12 cellular contexts compared by ENCODE assay signal in genomic region chr2:156338578-156338977, GRCh38. TPM values are rescaled to one million over a fixed set of nuclear protein-coding genes. Genes with fewer than 3 reads are reported as not detected.
DNase-seq lines count a peak whose midpoint lies in the region; ATAC-seq, FAIRE-seq and TF ChIP-seq lines count a peak whose summit lies in the region.
"Had no signal": no experiment of that assay in that cellular context is flagged by ENCODE, and none has a peak within 500 bp of the region (broad histone marks: within the 10 kb centered on the region; RNA-seq: fewer than 3 reads in every experiment).

No MANE protein-coding gene starts in this region.

- TF ChIP-seq POLR2A in A549 (IDR thresholded peaks at IDR 0.05; ENCODE audit: low read length): no peak

- FAIRE-seq in A549 (lab: Jason Lieb, UNC): no peak
- FAIRE-seq: TTC549 had no signal

- no peak for ATAC-seq in A549
- no peak for ATAC-seq in activated T-helper 17 cell treated with anti-CD3 and anti-CD28 coated beads, Interleukin-2, amount 50 U/mL, for 72 hours (replicated peaks)
- ATAC-seq in GM21723 (IDR thresholded peaks at IDR 0.05; ENCODE audit: unreplicated experiment): no peak

- peak overlapping the region; percentile 97 for H3K4me3 Mint-ChIP-seq in activated T-helper 17 cell treated with anti-CD3 and anti-CD28 coated beads, Interleukin-2, amount 50 U/mL, for 72 hours
- H3K4me3 Mint-ChIP-seq in T-helper 2 cell treated with Interferon-gamma antibody and Interleukin-4, amounts not matched to agents 5 μg/mL and 100 μg/mL, for 36 hours: no peak overlapping the region
- H3K4me3 Mint-ChIP-seq: nephron progenitor cell had no signal

- H3K9me3 Mint-ChIP-seq in activated T-helper 17 cell treated with anti-CD3 and anti-CD28 coated beads, Interleukin-2, amount 50 U/mL, for 72 hours: no peaks in the 10 kb centered on the region
- H3K9me3 Mint-ChIP-seq in T-helper 2 cell treated with Interferon-gamma antibody and Interleukin-4, amounts not matched to agents 5 μg/mL and 100 μg/mL, for 36 hours: no peaks in the 10 kb centered on the region
- H3K9me3 Mint-ChIP-seq: nephron progenitor cell had no signal

- WGBS in A549 (ENCODE audit: missing lambda C conversion rate): 6% methylated on average over 2 of the region's 2 CpGs

- peak overlapping the region; percentile 88 for H3K4me2 ChIP-seq in A549

- H3K4me1 Mint-ChIP-seq in activated T-helper 17 cell treated with anti-CD3 and anti-CD28 coated beads, Interleukin-2, amount 50 U/mL, for 72 hours: peaks cover 15% of the 10 kb centered on the region
- H3K4me1 Mint-ChIP-seq in T-helper 2 cell treated with Interferon-gamma antibody and Interleukin-4, amounts not matched to agents 5 μg/mL and 100 μg/mL, for 36 hours (ENCODE audit: low read depth): peaks cover 52% of the 10 kb centered on the region

- no peak overlapping the region for H3K27ac Mint-ChIP-seq in activated T-helper 17 cell treated with anti-CD3 and anti-CD28 coated beads, Interleukin-2, amount 50 U/mL, for 72 hours
- no peak overlapping the region for H3K27ac Mint-ChIP-seq in T-helper 2 cell treated with Interferon-gamma antibody and Interleukin-4, amounts not matched to agents 5 μg/mL and 100 μg/mL, for 36 hours
- H3K27ac Mint-ChIP-seq: nephron progenitor cell had no signal

- no peak for TF ChIP-seq RAD21 in A549 (conservative IDR thresholded peaks at IDR 0.05 in 1 of 2, IDR thresholded peaks at IDR 0.05 in 1 of 2)

- CTCF ChIA-PET in A549 (lab: Yijun Ruan, JAX): no interaction called here

- no peaks in the 10 kb centered on the region for H3K27me3 Mint-ChIP-seq in activated T-helper 17 cell treated with anti-CD3 and anti-CD28 coated beads, Interleukin-2, amount 50 U/mL, for 72 hours
- no peaks in the 10 kb centered on the region for H3K27me3 Mint-ChIP-seq in T-helper 2 cell treated with Interferon-gamma antibody and Interleukin-4, amounts not matched to agents 5 μg/mL and 100 μg/mL, for 36 hours (ENCODE audit: low read depth)

- no peaks in the 10 kb centered on the region for H3K27me3 ChIP-seq in muscle layer of duodenum (ENCODE audit: low read depth, low read length)
- H3K27me3 ChIP-seq: cardiac muscle cell had no signal

- POLR2A ChIA-PET in A549 (lab: Yijun Ruan, JAX): no interaction called here

- H3K27ac ChIP-seq in A549 (peak overlapping the region; percentile 69 to 99), muscle layer of duodenum (ENCODE audit: low read length) (peak overlapping the region; percentile 98)
- H3K27ac ChIP-seq: C4-2B, cardiac muscle cell had no signal

- H3K9me3 ChIP-seq in A549 (no peaks in the 10 kb centered on the region), muscle layer of duodenum (ENCODE audit: control insufficient read depth in 1 of 2, low read length in 2 of 2) (no peaks in the 10 kb centered on the region)

- DNase-seq in A549 (ENCODE audit: low read depth in 1 of 2, low spot score in 1 of 2): peak in 1 of 2 experiments; percentile 51
- peak; percentile 30 for DNase-seq in G401 (ENCODE audit: low spot score)
- DNase-seq in amniotic stem cell (lab: John Stamatoyannopoulos, UW): no peak
- no peak for DNase-seq in T-helper 2 cell treated with Interferon-gamma antibody and Interleukin-4, amounts not matched to agents 5 μg/mL and 100 μg/mL, for 36 hours (ENCODE audit: low spot score)
- no peak for DNase-seq in RPMI8226
- DNase-seq: nephron progenitor cell had no signal

- peaks cover 18% of the 10 kb centered on the region for H3K36me3 Mint-ChIP-seq in activated T-helper 17 cell treated with anti-CD3 and anti-CD28 coated beads, Interleukin-2, amount 50 U/mL, for 72 hours (ENCODE audit: low read depth)
- H3K36me3 Mint-ChIP-seq in T-helper 2 cell treated with Interferon-gamma antibody and Interleukin-4, amounts not matched to agents 5 μg/mL and 100 μg/mL, for 36 hours (ENCODE audit: low read depth): peaks cover 1% of the 10 kb centered on the region

- H3K4me1 ChIP-seq in A549: peaks cover 61% of the 10 kb centered on the region
- peaks cover 6 to 12% of the 10 kb centered on the region in 2 donors for H3K4me1 ChIP-seq in muscle layer of duodenum (ENCODE audit: control insufficient read depth in 1 of 2, insufficient read depth in 2 of 2, low read length in 2 of 2)

- 0 out of 3 replicates have a peak overlapping the region, but pooled peaks have one; percentile 0 for H3K4me3 ChIP-seq in A549
- no peak overlapping the region for H3K4me3 ChIP-seq in muscle layer of duodenum (ENCODE audit: low read depth in 1 of 2, low read length in 2 of 2)
- H3K4me3 ChIP-seq: cardiac muscle cell had no signal

- peaks cover 0 to 13% of the 10 kb centered on the region in 2 donors for H3K36me3 ChIP-seq in muscle layer of duodenum (ENCODE audit: control insufficient read depth in 1 of 2, insufficient read depth in 2 of 2, low read length in 2 of 2)
- H3K36me3 ChIP-seq: cardiac muscle cell had no signal

- in situ Hi-C loops in G401 (cut with HindIII; ENCODE audit: low sequenced_read_pairs): no loop called here

- no peak for TF ChIP-seq CTCF in A549 (IDR thresholded peaks at IDR 0.05)

- TF ChIP-seq EP300 in A549 (IDR thresholded peaks at IDR 0.05): no peak

TF ChIP-seq in A549, 52 proteins besides CTCF, POLR2A, EP300 and RAD21:
- TF ChIP-seq GATA3 (IDR thresholded peaks at IDR 0.05; ENCODE audit: borderline replicate concordance) (no peak), ZFP36 (IDR thresholded peaks at IDR 0.05; ENCODE audit: borderline replicate concordance, partially characterized antibody) (no peak)

RNA-seq across cellular contexts. Expression of gene NR4A2, which starts 6.1 kb away (rescaled TPM):
- polyA plus RNA-seq in A549 (2011; rRNA removed) (7.3 and 9.7 TPM in 2 replicates), A549 (2017; fragmentation: RNase III; extraction: RNeasy Plus Mini Kit Qiagen cat#74134 plus additional on column Dnase treatment) (1.2 to 2.3 TPM (median 1.9 TPM) in 3 replicates)
- polyA plus RNA-seq in A549 (2012; cell fraction: cytosol; rRNA removed): 6.7 and 12.4 TPM in 2 replicates
- 40.9 and 44.7 TPM in 2 replicates for polyA plus RNA-seq in A549 (2012; cell fraction: nucleus; rRNA removed)
- polyA minus RNA-seq in A549 (2011; rRNA and poly(A)+ RNA removed): 23.9 and 29.1 TPM in 2 replicates
- total RNA-seq in G401 (2014; rRNA removed; shearing (Covaris generic)): not detected in 2 replicates
- 10 to 100 TPM in 1 of 2 donors, 1 to 10 TPM in 1; 1.9 to 11.9 TPM for total RNA-seq in activated T-helper 17 cell treated with anti-CD3 and anti-CD28 coated beads, Interleukin-2, amount 50 U/mL, for 72 hours
